In genomic region chr7:101453617-101454016, GRCh38 we compare ENCODE assay signal across 1 cellular context.
TF ChIP-seq lines count a peak whose summit lies in the region.

No MANE protein-coding gene starts in this region.

TF ChIP-seq in SK-N-SH, 30 proteins besides CTCF, POLR2A, EP300 and RAD21 (continued from another document):
- TF ChIP-seq, protein P1, sequence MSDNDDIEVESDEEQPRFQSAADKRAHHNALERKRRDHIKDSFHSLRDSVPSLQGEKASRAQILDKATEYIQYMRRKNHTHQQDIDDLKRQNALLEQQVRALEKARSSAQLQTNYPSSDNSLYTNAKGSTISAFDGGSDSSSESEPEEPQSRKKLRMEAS (IDR thresholded peaks at IDR 0.05; ENCODE audit: low read depth) = no peak
- TF ChIP-seq FOSL2 (IDR thresholded peaks at IDR 0.05; ENCODE audit: borderline replicate concordance, low read depth) = no peak
- TF ChIP-seq RXRA (IDR thresholded peaks at IDR 0.05; ENCODE audit: borderline replicate concordance, low read depth) = no peak
- no peak for TF ChIP-seq GABPA (IDR thresholded peaks at IDR 0.05; ENCODE audit: low read depth)
- TF ChIP-seq EZH2phosphoT487 (IDR thresholded peaks at IDR 0.05; ENCODE audit: borderline replicate concordance, low read depth) = no peak
- TF ChIP-seq, protein P2, sequence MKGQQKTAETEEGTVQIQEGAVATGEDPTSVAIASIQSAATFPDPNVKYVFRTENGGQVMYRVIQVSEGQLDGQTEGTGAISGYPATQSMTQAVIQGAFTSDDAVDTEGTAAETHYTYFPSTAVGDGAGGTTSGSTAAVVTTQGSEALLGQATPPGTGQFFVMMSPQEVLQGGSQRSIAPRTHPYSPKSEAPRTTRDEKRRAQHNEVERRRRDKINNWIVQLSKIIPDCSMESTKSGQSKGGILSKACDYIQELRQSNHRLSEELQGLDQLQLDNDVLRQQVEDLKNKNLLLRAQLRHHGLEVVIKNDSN (IDR thresholded peaks at IDR 0.05; ENCODE audit: borderline replicate concordance, low read depth) = no peak
- no peak for TF ChIP-seq YY1 (IDR thresholded peaks at IDR 0.05; ENCODE audit: low read depth)
- TF ChIP-seq FOXM1 (IDR thresholded peaks at IDR 0.05; ENCODE audit: low read depth) = no peak
- no peak for TF ChIP-seq MXI1 (IDR thresholded peaks at IDR 0.05; ENCODE audit: low read depth, low read length)
- TF ChIP-seq MEF2A (IDR thresholded peaks at IDR 0.05; ENCODE audit: borderline replicate concordance, low read depth) = no peak
